In the genomic region with DNA sequence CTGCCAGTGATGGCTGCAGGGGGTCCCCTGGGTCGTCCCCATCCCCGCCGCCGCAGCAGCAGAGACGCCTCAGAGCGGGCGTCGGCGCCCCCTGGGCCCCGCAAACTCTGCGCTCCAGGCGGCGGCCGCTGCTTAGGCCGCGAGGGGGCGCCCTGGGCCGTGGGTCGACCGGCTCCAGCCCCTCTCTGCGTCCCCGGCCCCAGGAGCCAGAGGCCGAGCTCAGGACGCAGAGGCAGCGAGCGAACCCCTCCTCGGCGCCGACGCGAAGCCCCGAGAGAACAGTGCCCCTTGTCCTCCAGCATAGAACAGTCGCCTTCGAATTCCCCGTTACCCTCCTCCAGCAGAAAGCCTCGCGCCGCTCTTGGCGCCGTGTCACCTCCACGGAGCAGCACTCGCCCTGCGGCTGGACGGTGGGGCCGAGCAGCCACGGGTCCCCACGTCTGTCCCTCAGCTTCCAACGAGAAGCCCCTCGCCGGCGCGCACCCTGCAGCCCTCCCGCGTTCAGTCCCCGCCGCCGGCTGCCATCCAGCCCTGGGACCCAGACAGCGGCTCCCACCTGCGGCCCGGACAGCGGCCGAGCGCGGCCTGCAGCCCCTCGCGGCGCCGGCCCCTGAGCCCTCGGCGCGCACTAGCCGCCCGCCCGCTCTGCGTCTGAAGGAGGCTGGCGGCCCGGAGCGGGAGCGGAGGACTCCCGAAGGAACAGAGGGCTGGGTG, we compare ENCODE assay signal across 8 cellular contexts.
DNase-seq lines count a peak whose midpoint lies in the region; ATAC-seq lines count a peak whose summit lies in the region.

No MANE protein-coding gene starts in this region.

- DNase-seq in NCI-H510A (lab: John Stamatoyannopoulos, UW) (peak; percentile 27), NCI-H510A treated with DMSO at 0.1 percent for 48 hours (lab: John Stamatoyannopoulos, UW) (no peak), NAMALWA (ENCODE audit: low spot score) (peak; percentile 79), dedifferentiated amniotic fluid mesenchymal stem cell (ENCODE audit: extremely low spot score) (peak; percentile 40), left lobe of liver (ENCODE audit: low spot score) (peak; percentile 66)
- peak; percentile 19 for DNase-seq in stimulated activated CD8-positive, alpha-beta memory T cell treated with anti-CD3 and anti-CD28 coated beads, Interleukin-12 subunit alpha, Interleukin-12 subunit beta, amount 100 ng/mL, for 1 hour (ENCODE audit: low read depth)

- ATAC-seq in HG02588 (IDR thresholded peaks at IDR 0.05; ENCODE audit: unreplicated experiment), result peak; percentile 71
- peak; percentile 71 to 74 for ATAC-seq in activated CD4-positive, CD25-positive, alpha-beta regulatory T cell treated with anti-CD3 and anti-CD28 coated beads, Interleukin-2, amount 50 U/mL, for 24 hours
- ATAC-seq in left lobe of liver, result peak; percentile 87
